In genomic region chr14:101973356-101973755, GRCh38 we compare ENCODE assay signal across 2 cellular contexts.
TF ChIP-seq lines count a peak whose summit lies in the region.

No MANE protein-coding gene starts in this region.

TF ChIP-seq in endothelial cell of umbilical vein, 7 proteins besides CTCF, POLR2A, EP300 and RAD21 (continued from another document):
- TF ChIP-seq JUN (IDR thresholded peaks at IDR 0.05; ENCODE audit: borderline replicate concordance, insufficient read depth, insufficient read length, low read depth): no peak
TF ChIP-seq in endothelial cell of umbilical vein: peak in this region for 1.

TF ChIP-seq in GM12891, 5 proteins besides CTCF, POLR2A, EP300 and RAD21 (continued from another document):
- TF ChIP-seq POLR2AphosphoS5 (IDR thresholded peaks at IDR 0.05; ENCODE audit: low read depth, low read length) (no peak), PAX5 (IDR thresholded peaks at IDR 0.05; ENCODE audit: insufficient read depth, low read length, severe bottlenecking) (no peak), POU2F2 (IDR thresholded peaks at IDR 0.05; ENCODE audit: low read depth, low read length) (no peak), TAF1 (IDR thresholded peaks at IDR 0.05; ENCODE audit: low read depth, low read length) (no peak)
